2 cellular contexts compared by ENCODE assay signal in the genomic region with DNA sequence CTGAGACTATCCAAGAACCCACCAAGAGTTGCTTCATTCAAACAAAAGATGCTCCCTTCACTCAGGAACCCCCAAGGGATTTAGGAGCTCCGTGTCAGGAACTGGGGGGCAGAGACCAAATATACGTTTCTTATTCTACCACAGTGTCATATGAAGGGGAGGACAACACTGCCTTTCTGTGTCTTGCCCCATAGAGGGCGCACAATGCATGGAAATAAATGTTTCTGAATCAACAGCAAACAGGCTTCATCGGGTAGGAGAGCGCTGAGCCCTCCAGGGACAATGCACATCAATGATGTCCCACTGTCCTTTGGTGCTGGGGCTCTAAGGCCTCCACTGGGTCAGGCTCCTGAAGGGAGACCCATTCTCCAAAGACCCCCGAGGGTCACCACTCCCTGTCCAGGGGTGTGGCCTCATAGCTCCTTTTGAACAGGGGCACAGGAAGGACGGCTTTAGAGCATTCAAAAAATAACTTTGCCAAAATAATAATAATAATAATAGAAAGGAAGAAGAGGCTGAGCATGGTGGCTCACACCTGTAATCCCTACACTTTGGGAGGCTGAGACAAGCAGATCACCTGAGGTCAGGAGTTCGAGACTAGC.
TF ChIP-seq lines count a peak whose summit lies in the region.

No MANE protein-coding gene starts in this region.

TF ChIP-seq in IMR-90, 13 proteins besides CTCF, POLR2A, EP300 and RAD21:
- TF ChIP-seq CEBPB (IDR thresholded peaks at IDR 0.05; ENCODE audit: low read depth, low read length) (no peak), MAZ (IDR thresholded peaks at IDR 0.05; ENCODE audit: borderline replicate concordance, low read depth, low read length) (no peak), RCOR1 (IDR thresholded peaks at IDR 0.05; ENCODE audit: insufficient replicate concordance, low read length) (no peak)
TF ChIP-seq in IMR-90: peak in this region for 0.

TF ChIP-seq in H1, 55 proteins besides CTCF, POLR2A, EP300 and RAD21:
- no peak for TF ChIP-seq POLR2AphosphoS5 (IDR thresholded peaks at IDR 0.05; ENCODE audit: low read depth, low read length)
- TF ChIP-seq CREB1 (IDR thresholded peaks at IDR 0.05) = peak; percentile 36; the same call in 1 of the 2 replicates
- TF ChIP-seq BACH1 (IDR thresholded peaks at IDR 0.05; ENCODE audit: low read length) = no peak
- TF ChIP-seq CHD2 (IDR thresholded peaks at IDR 0.05; ENCODE audit: low read length) = no peak
- TF ChIP-seq SUZ12 (IDR thresholded peaks at IDR 0.05; ENCODE audit: low read length) = no peak
- no peak for TF ChIP-seq SP1 (IDR thresholded peaks at IDR 0.05; ENCODE audit: low read depth, low read length)
- TF ChIP-seq EGR1 (IDR thresholded peaks at IDR 0.05; ENCODE audit: borderline replicate concordance, low read depth, low read length) = no peak
- TF ChIP-seq RXRA (IDR thresholded peaks at IDR 0.05; ENCODE audit: insufficient read depth, low read depth, low read length) = 0 out of 2 replicates have a peak, but pooled peaks have one; percentile 23
- no peak for TF ChIP-seq SIN3A (conservative IDR thresholded peaks at IDR 0.05 in 1 of 2, IDR thresholded peaks at IDR 0.05 in 1 of 2; ENCODE audit: low read depth in 1 of 2, low read length in 2 of 2)
